ENCODE assay signal across 1 cellular context in the genomic region with DNA sequence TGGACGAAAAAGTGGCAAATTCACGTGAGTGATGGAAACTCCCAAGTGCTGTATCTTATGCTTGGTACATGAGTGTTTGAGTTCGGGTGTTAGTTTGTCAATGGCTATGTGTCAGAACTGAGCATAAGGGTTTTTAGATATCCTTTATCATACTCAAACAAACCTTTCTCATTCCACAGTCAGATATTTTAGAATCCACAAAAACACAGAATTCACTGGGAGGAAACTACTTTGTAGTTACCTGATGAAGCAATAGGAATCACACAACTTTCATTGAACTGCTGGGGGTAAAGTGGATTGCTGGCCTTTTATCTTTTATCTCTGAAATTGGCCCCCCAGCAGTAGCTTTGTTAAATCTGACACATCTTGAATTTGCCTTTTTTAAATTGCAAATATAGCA.
TF ChIP-seq lines count a peak whose summit lies in the region.

No MANE protein-coding gene starts in this region.

TF ChIP-seq in HepG2, 621 proteins besides CTCF, POLR2A, EP300 and RAD21 (continued from another document and continues in another):
- no peak for TF ChIP-seq ZNF460 (CRISPR knock-in tag; IDR thresholded peaks at IDR 0.05; ENCODE audit: borderline replicate concordance)
- no peak for TF ChIP-seq PPARG (CRISPR knock-in tag; conservative IDR thresholded peaks at IDR 0.05)
- TF ChIP-seq, protein P1, sequence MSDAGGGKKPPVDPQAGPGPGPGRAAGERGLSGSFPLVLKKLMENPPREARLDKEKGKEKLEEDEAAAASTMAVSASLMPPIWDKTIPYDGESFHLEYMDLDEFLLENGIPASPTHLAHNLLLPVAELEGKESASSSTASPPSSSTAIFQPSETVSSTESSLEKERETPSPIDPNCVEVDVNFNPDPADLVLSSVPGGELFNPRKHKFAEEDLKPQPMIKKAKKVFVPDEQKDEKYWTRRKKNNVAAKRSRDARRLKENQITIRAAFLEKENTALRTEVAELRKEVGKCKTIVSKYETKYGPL (CRISPR knock-in tag; IDR thresholded peaks at IDR 0.05), result no peak
- TF ChIP-seq RBAK (CRISPR knock-in tag; IDR thresholded peaks at IDR 0.05), result no peak
- TF ChIP-seq, protein P2, sequence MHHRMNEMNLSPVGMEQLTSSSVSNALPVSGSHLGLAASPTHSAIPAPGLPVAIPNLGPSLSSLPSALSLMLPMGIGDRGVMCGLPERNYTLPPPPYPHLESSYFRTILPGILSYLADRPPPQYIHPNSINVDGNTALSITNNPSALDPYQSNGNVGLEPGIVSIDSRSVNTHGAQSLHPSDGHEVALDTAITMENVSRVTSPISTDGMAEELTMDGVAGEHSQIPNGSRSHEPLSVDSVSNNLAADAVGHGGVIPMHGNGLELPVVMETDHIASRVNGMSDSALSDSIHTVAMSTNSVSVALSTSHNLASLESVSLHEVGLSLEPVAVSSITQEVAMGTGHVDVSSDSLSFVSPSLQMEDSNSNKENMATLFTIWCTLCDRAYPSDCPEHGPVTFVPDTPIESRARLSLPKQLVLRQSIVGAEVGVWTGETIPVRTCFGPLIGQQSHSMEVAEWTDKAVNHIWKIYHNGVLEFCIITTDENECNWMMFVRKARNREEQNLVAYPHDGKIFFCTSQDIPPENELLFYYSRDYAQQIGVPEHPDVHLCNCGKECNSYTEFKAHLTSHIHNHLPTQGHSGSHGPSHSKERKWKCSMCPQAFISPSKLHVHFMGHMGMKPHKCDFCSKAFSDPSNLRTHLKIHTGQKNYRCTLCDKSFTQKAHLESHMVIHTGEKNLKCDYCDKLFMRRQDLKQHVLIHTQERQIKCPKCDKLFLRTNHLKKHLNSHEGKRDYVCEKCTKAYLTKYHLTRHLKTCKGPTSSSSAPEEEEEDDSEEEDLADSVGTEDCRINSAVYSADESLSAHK (CRISPR knock-in tag; IDR thresholded peaks at IDR 0.05; ENCODE audit: borderline replicate concordance), result no peak
- no peak for TF ChIP-seq ZMAT3 (CRISPR knock-in tag; conservative IDR thresholded peaks at IDR 0.05)
- TF ChIP-seq, protein P3, sequence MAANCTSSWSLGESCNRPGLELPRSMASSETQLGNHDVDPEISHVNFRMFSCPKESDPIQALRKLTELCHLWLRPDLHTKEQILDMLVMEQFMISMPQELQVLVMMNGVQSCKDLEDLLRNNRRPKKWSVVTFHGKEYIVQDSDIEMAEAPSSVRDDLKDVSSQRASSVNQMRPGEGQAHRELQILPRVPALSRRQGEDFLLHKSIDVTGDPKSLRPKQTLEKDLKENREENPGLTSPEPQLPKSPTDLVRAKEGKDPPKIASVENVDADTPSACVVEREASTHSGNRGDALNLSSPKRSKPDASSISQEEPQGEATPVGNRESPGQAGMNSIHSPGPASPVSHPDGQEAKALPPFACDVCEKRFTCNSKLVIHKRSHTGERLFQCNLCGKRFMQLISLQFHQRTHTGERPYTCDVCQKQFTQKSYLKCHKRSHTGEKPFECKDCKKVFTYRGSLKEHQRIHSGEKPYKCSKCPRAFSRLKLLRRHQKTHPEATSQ (CRISPR knock-in tag; IDR thresholded peaks at IDR 0.05; ENCODE audit: borderline replicate concordance), result no peak
- TF ChIP-seq FLYWCH1 (CRISPR knock-in tag; IDR thresholded peaks at IDR 0.05), result no peak
- TF ChIP-seq CBFB (CRISPR knock-in tag; IDR thresholded peaks at IDR 0.05), result no peak
- TF ChIP-seq, protein P4, sequence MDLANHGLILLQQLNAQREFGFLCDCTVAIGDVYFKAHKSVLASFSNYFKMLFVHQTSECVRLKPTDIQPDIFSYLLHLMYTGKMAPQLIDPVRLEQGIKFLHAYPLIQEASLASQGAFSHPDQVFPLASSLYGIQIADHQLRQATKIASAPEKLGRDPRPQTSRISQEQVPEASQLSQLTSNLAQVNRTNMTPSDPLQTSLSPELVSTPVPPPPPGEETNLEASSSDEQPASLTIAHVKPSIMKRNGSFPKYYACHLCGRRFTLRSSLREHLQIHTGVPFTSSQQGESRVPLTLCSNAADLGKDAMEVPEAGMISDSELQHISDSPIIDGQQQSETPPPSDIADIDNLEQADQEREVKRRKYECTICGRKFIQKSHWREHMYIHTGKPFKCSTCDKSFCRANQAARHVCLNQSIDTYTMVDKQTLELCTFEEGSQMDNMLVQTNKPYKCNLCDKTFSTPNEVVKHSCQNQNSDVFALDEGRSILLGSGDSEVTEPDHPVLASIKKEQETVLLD (CRISPR knock-in tag; IDR thresholded peaks at IDR 0.05; ENCODE audit: low read depth), result no peak
- no peak for TF ChIP-seq ZNF781 (CRISPR knock-in tag; IDR thresholded peaks at IDR 0.05; ENCODE audit: borderline replicate concordance, not compliant biosample characterization)
- no peak for TF ChIP-seq ZNF879 (CRISPR knock-in tag; IDR thresholded peaks at IDR 0.05)
- TF ChIP-seq ZNF160 (CRISPR knock-in tag; IDR thresholded peaks at IDR 0.05), result no peak
- TF ChIP-seq ZNF12 (CRISPR knock-in tag; IDR thresholded peaks at IDR 0.05), result no peak
- TF ChIP-seq, protein P5, sequence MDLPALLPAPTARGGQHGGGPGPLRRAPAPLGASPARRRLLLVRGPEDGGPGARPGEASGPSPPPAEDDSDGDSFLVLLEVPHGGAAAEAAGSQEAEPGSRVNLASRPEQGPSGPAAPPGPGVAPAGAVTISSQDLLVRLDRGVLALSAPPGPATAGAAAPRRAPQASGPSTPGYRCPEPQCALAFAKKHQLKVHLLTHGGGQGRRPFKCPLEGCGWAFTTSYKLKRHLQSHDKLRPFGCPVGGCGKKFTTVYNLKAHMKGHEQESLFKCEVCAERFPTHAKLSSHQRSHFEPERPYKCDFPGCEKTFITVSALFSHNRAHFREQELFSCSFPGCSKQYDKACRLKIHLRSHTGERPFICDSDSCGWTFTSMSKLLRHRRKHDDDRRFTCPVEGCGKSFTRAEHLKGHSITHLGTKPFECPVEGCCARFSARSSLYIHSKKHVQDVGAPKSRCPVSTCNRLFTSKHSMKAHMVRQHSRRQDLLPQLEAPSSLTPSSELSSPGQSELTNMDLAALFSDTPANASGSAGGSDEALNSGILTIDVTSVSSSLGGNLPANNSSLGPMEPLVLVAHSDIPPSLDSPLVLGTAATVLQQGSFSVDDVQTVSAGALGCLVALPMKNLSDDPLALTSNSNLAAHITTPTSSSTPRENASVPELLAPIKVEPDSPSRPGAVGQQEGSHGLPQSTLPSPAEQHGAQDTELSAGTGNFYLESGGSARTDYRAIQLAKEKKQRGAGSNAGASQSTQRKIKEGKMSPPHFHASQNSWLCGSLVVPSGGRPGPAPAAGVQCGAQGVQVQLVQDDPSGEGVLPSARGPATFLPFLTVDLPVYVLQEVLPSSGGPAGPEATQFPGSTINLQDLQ (CRISPR knock-in tag; IDR thresholded peaks at IDR 0.05), result no peak
- no peak for TF ChIP-seq SMAD9 (CRISPR knock-in tag; IDR thresholded peaks at IDR 0.05)
- TF ChIP-seq ZNF282 (IDR thresholded peaks at IDR 0.05; ENCODE audit: partially characterized antibody), result no peak
- peak; percentile 65; the same call in 1 of the 2 replicates for TF ChIP-seq HMG20B (CRISPR knock-in tag; conservative IDR thresholded peaks at IDR 0.05)
- TF ChIP-seq KDM6A (CRISPR knock-in tag; IDR thresholded peaks at IDR 0.05; ENCODE audit: low read depth), result no peak
- TF ChIP-seq ZNF782 (CRISPR knock-in tag; IDR thresholded peaks at IDR 0.05; ENCODE audit: borderline replicate concordance), result no peak
- TF ChIP-seq POGZ (CRISPR knock-in tag; IDR thresholded peaks at IDR 0.05), result peak; percentile 13; the same call in 1 of the 2 replicates
- TF ChIP-seq, protein P6, sequence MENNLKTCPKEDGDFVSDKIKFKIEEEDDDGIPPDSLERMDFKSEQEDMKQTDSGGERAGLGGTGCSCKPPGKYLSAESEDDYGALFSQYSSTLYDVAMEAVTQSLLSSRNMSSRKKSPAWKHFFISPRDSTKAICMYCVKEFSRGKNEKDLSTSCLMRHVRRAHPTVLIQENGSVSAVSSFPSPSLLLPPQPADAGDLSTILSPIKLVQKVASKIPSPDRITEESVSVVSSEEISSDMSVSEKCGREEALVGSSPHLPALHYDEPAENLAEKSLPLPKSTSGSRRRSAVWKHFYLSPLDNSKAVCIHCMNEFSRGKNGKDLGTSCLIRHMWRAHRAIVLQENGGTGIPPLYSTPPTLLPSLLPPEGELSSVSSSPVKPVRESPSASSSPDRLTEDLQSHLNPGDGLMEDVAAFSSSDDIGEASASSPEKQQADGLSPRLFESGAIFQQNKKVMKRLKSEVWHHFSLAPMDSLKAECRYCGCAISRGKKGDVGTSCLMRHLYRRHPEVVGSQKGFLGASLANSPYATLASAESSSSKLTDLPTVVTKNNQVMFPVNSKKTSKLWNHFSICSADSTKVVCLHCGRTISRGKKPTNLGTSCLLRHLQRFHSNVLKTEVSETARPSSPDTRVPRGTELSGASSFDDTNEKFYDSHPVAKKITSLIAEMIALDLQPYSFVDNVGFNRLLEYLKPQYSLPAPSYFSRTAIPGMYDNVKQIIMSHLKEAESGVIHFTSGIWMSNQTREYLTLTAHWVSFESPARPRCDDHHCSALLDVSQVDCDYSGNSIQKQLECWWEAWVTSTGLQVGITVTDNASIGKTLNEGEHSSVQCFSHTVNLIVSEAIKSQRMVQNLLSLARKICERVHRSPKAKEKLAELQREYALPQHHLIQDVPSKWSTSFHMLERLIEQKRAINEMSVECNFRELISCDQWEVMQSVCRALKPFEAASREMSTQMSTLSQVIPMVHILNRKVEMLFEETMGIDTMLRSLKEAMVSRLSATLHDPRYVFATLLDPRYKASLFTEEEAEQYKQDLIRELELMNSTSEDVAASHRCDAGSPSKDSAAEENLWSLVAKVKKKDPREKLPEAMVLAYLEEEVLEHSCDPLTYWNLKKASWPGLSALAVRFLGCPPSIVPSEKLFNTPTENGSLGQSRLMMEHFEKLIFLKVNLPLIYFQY (CRISPR knock-in tag; IDR thresholded peaks at IDR 0.05; ENCODE audit: borderline replicate concordance), result no peak
- TF ChIP-seq YEATS4 (CRISPR knock-in tag; IDR thresholded peaks at IDR 0.05; ENCODE audit: borderline replicate concordance), result no peak
- peak; percentile 20; the same call in 1 of the 2 replicates for TF ChIP-seq ONECUT2 (CRISPR knock-in tag; IDR thresholded peaks at IDR 0.05)
- peak; percentile 89 for TF ChIP-seq CREM (IDR thresholded peaks at IDR 0.05)
- no peak for TF ChIP-seq CREM (CRISPR knock-in tag; IDR thresholded peaks at IDR 0.05)
- peak; percentile 68 for TF ChIP-seq HDAC2 (CRISPR knock-in tag; IDR thresholded peaks at IDR 0.05)
- no peak for TF ChIP-seq CHCHD3 (CRISPR knock-in tag; IDR thresholded peaks at IDR 0.05)
- no peak for TF ChIP-seq TGIF2 (CRISPR knock-in tag; IDR thresholded peaks at IDR 0.05)
- TF ChIP-seq, protein P7, sequence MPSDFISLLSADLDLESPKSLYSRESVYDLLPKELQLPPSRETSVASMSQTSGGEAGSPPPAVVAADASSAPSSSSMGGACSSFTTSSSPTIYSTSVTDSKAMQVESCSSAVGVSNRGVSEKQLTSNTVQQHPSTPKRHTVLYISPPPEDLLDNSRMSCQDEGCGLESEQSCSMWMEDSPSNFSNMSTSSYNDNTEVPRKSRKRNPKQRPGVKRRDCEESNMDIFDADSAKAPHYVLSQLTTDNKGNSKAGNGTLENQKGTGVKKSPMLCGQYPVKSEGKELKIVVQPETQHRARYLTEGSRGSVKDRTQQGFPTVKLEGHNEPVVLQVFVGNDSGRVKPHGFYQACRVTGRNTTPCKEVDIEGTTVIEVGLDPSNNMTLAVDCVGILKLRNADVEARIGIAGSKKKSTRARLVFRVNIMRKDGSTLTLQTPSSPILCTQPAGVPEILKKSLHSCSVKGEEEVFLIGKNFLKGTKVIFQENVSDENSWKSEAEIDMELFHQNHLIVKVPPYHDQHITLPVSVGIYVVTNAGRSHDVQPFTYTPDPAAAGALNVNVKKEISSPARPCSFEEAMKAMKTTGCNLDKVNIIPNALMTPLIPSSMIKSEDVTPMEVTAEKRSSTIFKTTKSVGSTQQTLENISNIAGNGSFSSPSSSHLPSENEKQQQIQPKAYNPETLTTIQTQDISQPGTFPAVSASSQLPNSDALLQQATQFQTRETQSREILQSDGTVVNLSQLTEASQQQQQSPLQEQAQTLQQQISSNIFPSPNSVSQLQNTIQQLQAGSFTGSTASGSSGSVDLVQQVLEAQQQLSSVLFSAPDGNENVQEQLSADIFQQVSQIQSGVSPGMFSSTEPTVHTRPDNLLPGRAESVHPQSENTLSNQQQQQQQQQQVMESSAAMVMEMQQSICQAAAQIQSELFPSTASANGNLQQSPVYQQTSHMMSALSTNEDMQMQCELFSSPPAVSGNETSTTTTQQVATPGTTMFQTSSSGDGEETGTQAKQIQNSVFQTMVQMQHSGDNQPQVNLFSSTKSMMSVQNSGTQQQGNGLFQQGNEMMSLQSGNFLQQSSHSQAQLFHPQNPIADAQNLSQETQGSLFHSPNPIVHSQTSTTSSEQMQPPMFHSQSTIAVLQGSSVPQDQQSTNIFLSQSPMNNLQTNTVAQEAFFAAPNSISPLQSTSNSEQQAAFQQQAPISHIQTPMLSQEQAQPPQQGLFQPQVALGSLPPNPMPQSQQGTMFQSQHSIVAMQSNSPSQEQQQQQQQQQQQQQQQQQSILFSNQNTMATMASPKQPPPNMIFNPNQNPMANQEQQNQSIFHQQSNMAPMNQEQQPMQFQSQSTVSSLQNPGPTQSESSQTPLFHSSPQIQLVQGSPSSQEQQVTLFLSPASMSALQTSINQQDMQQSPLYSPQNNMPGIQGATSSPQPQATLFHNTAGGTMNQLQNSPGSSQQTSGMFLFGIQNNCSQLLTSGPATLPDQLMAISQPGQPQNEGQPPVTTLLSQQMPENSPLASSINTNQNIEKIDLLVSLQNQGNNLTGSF (CRISPR knock-in tag; IDR thresholded peaks at IDR 0.05), result no peak
- no peak for TF ChIP-seq POLR2AphosphoS2 (IDR thresholded peaks at IDR 0.05; ENCODE audit: low read depth, low read length)
- TF ChIP-seq CENPT (CRISPR knock-in tag; IDR thresholded peaks at IDR 0.05; ENCODE audit: low read depth), result no peak
- TF ChIP-seq NR2F6 (IDR thresholded peaks at IDR 0.05), result peak; percentile 43; the same call in 1 of the 2 replicates
- peak; percentile 54; the same call in 1 of the 2 replicates for TF ChIP-seq NR2F6 (CRISPR knock-in tag; IDR thresholded peaks at IDR 0.05)
- TF ChIP-seq ZSCAN30 (CRISPR knock-in tag; IDR thresholded peaks at IDR 0.05), result no peak
- peak; percentile 52; the same call in 1 of the 2 replicates for TF ChIP-seq HMG20A (CRISPR knock-in tag; IDR thresholded peaks at IDR 0.05; ENCODE audit: borderline replicate concordance)
- no peak for TF ChIP-seq ZNF317 (CRISPR knock-in tag; IDR thresholded peaks at IDR 0.05)
- TF ChIP-seq KLF13 (CRISPR knock-in tag; IDR thresholded peaks at IDR 0.05), result no peak
- TF ChIP-seq CHD4 (IDR thresholded peaks at IDR 0.05; ENCODE audit: borderline replicate concordance, low read length), result no peak
- TF ChIP-seq NKX3-1 (CRISPR knock-in tag; IDR thresholded peaks at IDR 0.05), result no peak
- TF ChIP-seq ZNF530 (CRISPR knock-in tag; IDR thresholded peaks at IDR 0.05; ENCODE audit: low read depth), result no peak
- no peak for TF ChIP-seq MAZ (IDR thresholded peaks at IDR 0.05; ENCODE audit: borderline replicate concordance, low read depth, low read length)
- no peak for TF ChIP-seq MAZ (CRISPR knock-in tag; IDR thresholded peaks at IDR 0.05; ENCODE audit: low read depth)
- TF ChIP-seq ZNF672 (CRISPR knock-in tag; IDR thresholded peaks at IDR 0.05), result no peak
- TF ChIP-seq JUN (CRISPR knock-in tag; IDR thresholded peaks at IDR 0.05), result no peak
